Comparison of ENCODE assay signal across 17 cellular contexts in the genomic region with DNA sequence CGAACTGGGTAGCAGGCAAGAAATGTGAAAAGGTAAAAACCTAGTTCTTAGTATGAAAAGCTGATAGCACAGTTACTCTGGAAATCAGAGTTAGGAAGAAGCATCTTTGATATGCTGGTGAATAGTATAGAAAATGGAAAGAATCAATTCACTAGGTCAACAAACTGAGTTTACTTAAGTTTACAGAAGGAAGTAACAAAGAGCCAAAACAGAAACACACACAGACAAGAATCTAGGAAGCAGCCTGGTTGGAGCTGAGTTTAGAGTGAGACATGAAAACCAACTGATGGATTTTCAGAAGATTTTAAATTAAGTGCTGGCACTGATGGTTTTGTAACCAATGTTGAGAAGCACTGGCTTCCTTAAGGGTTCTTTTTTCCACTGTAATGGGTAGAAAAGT.
"Had no signal": no experiment of that assay in that cellular context is flagged by ENCODE, and none has a peak within 500 bp of the region (broad histone marks: within the 10 kb centered on the region; RNA-seq: fewer than 3 reads in every experiment).

No MANE protein-coding gene starts in this region.

- H3K4me1 ChIP-seq: parathyroid adenoma, sigmoid colon, upper lobe of right lung, vagina had no signal

- DNase-seq: cortex of kidney; dorsolateral prefrontal cortex; effector CD8-positive, alpha-beta T cell; foreskin melanocyte; kidney; left cardiac atrium; left ventricle myocardium superior; sigmoid colon; small intestine; stimulated activated CD4-positive, alpha-beta T cell treated with anti-CD3 and anti-CD28 coated beads, Interleukin-2, amount 100 ng/mL, for 48 hours; stimulated activated naive CD4-positive, alpha-beta T cell treated with Interleukin-2 at 50 U/mL for 16 hours; upper lobe of right lung had no signal

- H3K36me3 Mint-ChIP-seq: natural killer cell treated with Interleukin-12 subunit alpha and Interleukin-12 subunit beta and Interleukin-15 and Interleukin-18, amount 100 ng/mL, for 72 hours had no signal

- H3K27ac ChIP-seq: dorsolateral prefrontal cortex, parathyroid adenoma, sigmoid colon, upper lobe of right lung, vagina had no signal

- H3K4me3 ChIP-seq: dorsolateral prefrontal cortex, hepatocyte, lung, sigmoid colon, upper lobe of right lung, vagina had no signal

- H3K4me3 Mint-ChIP-seq: natural killer cell treated with Interleukin-12 subunit alpha and Interleukin-12 subunit beta and Interleukin-15 and Interleukin-18, amount 100 ng/mL, for 72 hours had no signal

- H3K36me3 ChIP-seq: sigmoid colon, vagina had no signal

- H3K27ac Mint-ChIP-seq: natural killer cell treated with Interleukin-12 subunit alpha and Interleukin-12 subunit beta and Interleukin-15 and Interleukin-18, amount 100 ng/mL, for 72 hours had no signal

- H3K9me3 ChIP-seq: sigmoid colon, upper lobe of right lung, vagina had no signal

- ATAC-seq: natural killer cell treated with Interleukin-12 subunit alpha and Interleukin-12 subunit beta and Interleukin-15 and Interleukin-18, amount 100 ng/mL, for 72 hours; upper lobe of right lung had no signal

- H3K27me3 ChIP-seq: dorsolateral prefrontal cortex, hepatocyte, sigmoid colon, upper lobe of right lung, vagina had no signal

- H3K9me3 Mint-ChIP-seq: natural killer cell treated with Interleukin-12 subunit alpha and Interleukin-12 subunit beta and Interleukin-15 and Interleukin-18, amount 100 ng/mL, for 72 hours had no signal
